ENCODE assay signal across 1 cellular context in the genomic region with DNA sequence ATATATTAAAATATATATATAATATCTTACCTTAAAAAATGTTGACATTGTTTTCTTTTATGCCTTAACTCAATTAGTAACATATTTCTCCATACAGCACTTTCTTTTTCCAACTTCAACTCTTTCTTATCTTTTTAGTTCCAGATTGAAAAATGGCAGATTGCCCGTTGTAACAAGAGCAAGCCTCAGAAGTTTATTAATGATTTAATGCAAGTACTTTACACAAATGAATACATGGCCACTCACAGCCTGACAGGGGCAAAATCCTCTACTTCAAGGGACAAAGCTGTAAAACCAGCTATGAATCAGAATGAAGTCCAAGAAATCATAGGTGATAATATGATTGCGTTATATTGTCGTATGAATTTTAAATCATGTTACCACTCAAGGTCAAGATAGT.
TF ChIP-seq lines count a peak whose summit lies in the region.

No MANE protein-coding gene starts in this region.

TF ChIP-seq in K562, 482 proteins besides CTCF, POLR2A, EP300 and RAD21 (continued from another document):
- TF ChIP-seq ZNF764 (CRISPR knock-in tag; IDR thresholded peaks at IDR 0.05; ENCODE audit: low read depth) (no peak), FOXK2 (conservative IDR thresholded peaks at IDR 0.05 in 1 of 2, IDR thresholded peaks at IDR 0.05 in 1 of 2; ENCODE audit: low read depth in 2 of 2) (no peak)
